30 cellular contexts compared by ENCODE assay signal in the genomic region with DNA sequence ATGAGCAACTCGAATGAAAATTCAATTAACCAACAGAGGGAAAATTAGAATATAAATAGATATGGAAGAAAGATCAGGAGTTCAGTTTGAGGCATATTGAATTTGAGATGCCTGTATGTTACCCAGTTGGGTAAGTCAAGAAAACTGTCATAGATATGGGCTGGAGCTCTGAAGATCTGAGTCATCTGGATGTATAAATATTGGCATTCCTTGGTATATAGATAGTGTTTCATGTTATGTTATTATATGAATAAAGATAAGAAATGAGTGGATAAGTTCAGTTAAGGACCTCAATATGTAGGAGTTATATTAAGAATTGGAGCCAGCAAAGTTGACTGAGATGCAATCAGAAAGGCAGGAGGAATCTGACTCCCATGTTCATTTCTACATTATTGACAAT.
"Had no signal": no experiment of that assay in that cellular context is flagged by ENCODE, and none has a peak within 500 bp of the region (broad histone marks: within the 10 kb centered on the region; RNA-seq: fewer than 3 reads in every experiment).

No MANE protein-coding gene starts in this region.

- H3K9me3 Mint-ChIP-seq: nephron; neural progenitor cell; stimulated activated naive CD8-positive, alpha-beta T cell treated with anti-CD3 and anti-CD28 coated beads, Interleukin-15, amount 100 ng/mL, for 72 hours had no signal

- H3K36me3 ChIP-seq: esophagus muscularis mucosa, left lung, neural progenitor cell, prostate gland, right atrium auricular region, suprapubic skin, transverse colon, upper lobe of right lung, uterus had no signal

- H3K4me2 ChIP-seq: neural progenitor cell, smooth muscle cell had no signal

- H2AFZ ChIP-seq: neural progenitor cell had no signal

- DNase-seq: dermis blood vessel endothelial cell; effector memory CD4-positive, alpha-beta T cell; hypothalamus; immature natural killer cell; left cardiac atrium; left lung; mammary epithelial cell; mesendoderm; midbrain; naive thymus-derived CD4-positive, alpha-beta T cell; stimulated activated CD4-positive, alpha-beta T cell treated with anti-CD3 and anti-CD28 coated beads, Interleukin-12 subunit alpha, Interleukin-12 subunit beta, amount 100 ng/mL, for 4 hours; stimulated activated CD4-positive, alpha-beta T cell treated with anti-CD3 and anti-CD28 coated beads, Interleukin-1b, Interleukin-23, amount 100 ng/mL, for 48 hours; stimulated activated CD4-positive, alpha-beta T cell treated with anti-CD3 and anti-CD28 coated beads, Interleukin-4, amount 100 ng/mL, for 1 hour; stimulated activated CD8-positive, alpha-beta memory T cell treated with anti-CD3 and anti-CD28 coated beads, Interleukin-4, amount 100 ng/mL, for 48 hours; stimulated activated naive CD4-positive, alpha-beta T cell; stimulated activated naive CD8-positive, alpha-beta T cell treated with anti-CD3 and anti-CD28 coated beads, Interleukin-15, amount 100 ng/mL, for 72 hours; transverse colon; upper lobe of right lung; uterus had no signal

- H3K36me3 Mint-ChIP-seq: immature natural killer cell; naive thymus-derived CD4-positive, alpha-beta T cell; neural progenitor cell had no signal

- H3K27me3 ChIP-seq: esophagus muscularis mucosa, left lung, neural progenitor cell, right atrium auricular region, suprapubic skin, transverse colon, upper lobe of right lung, uterus had no signal

- H3K27ac ChIP-seq: coronary artery, esophagus muscularis mucosa, left lung, neural progenitor cell, prostate gland, right atrium auricular region, suprapubic skin, transverse colon, upper lobe of right lung, uterus had no signal

- H3K4me1 Mint-ChIP-seq: immature natural killer cell; naive thymus-derived CD4-positive, alpha-beta T cell; nephron; stimulated activated naive CD8-positive, alpha-beta T cell treated with anti-CD3 and anti-CD28 coated beads, Interleukin-15, amount 100 ng/mL, for 72 hours had no signal

- H3K4me1 ChIP-seq: esophagus muscularis mucosa, left lung, prostate gland, right atrium auricular region, suprapubic skin, transverse colon, upper lobe of right lung, uterus had no signal

- FAIRE-seq: endothelial cell of umbilical vein, frontal cortex had no signal

- H3K27ac Mint-ChIP-seq: immature natural killer cell; naive thymus-derived CD4-positive, alpha-beta T cell; nephron; neural progenitor cell; stimulated activated naive CD8-positive, alpha-beta T cell treated with anti-CD3 and anti-CD28 coated beads, Interleukin-15, amount 100 ng/mL, for 72 hours had no signal

- H3K4me3 ChIP-seq: coronary artery, esophagus muscularis mucosa, left lung, neural progenitor cell, prostate gland, right atrium auricular region, smooth muscle cell, suprapubic skin, transverse colon, upper lobe of right lung, uterus had no signal

- H3K9ac ChIP-seq: neural progenitor cell had no signal

- H3K9me3 ChIP-seq: esophagus muscularis mucosa, left lung, prostate gland, right atrium auricular region, suprapubic skin, transverse colon, upper lobe of right lung, uterus had no signal

- H3K4me3 Mint-ChIP-seq: immature natural killer cell; naive thymus-derived CD4-positive, alpha-beta T cell; nephron; neural progenitor cell; stimulated activated naive CD8-positive, alpha-beta T cell treated with anti-CD3 and anti-CD28 coated beads, Interleukin-15, amount 100 ng/mL, for 72 hours had no signal

- ATAC-seq: left cardiac atrium; left lung; naive thymus-derived CD4-positive, alpha-beta T cell; sciatic nerve; stimulated activated naive CD8-positive, alpha-beta T cell treated with anti-CD3 and anti-CD28 coated beads, Interleukin-15, amount 100 ng/mL, for 72 hours; upper lobe of right lung had no signal

- H3K27me3 Mint-ChIP-seq: stimulated activated naive CD8-positive, alpha-beta T cell treated with anti-CD3 and anti-CD28 coated beads, Interleukin-15, amount 100 ng/mL, for 72 hours had no signal
